Comparison of ENCODE assay signal across 8 cellular contexts in the genomic region with DNA sequence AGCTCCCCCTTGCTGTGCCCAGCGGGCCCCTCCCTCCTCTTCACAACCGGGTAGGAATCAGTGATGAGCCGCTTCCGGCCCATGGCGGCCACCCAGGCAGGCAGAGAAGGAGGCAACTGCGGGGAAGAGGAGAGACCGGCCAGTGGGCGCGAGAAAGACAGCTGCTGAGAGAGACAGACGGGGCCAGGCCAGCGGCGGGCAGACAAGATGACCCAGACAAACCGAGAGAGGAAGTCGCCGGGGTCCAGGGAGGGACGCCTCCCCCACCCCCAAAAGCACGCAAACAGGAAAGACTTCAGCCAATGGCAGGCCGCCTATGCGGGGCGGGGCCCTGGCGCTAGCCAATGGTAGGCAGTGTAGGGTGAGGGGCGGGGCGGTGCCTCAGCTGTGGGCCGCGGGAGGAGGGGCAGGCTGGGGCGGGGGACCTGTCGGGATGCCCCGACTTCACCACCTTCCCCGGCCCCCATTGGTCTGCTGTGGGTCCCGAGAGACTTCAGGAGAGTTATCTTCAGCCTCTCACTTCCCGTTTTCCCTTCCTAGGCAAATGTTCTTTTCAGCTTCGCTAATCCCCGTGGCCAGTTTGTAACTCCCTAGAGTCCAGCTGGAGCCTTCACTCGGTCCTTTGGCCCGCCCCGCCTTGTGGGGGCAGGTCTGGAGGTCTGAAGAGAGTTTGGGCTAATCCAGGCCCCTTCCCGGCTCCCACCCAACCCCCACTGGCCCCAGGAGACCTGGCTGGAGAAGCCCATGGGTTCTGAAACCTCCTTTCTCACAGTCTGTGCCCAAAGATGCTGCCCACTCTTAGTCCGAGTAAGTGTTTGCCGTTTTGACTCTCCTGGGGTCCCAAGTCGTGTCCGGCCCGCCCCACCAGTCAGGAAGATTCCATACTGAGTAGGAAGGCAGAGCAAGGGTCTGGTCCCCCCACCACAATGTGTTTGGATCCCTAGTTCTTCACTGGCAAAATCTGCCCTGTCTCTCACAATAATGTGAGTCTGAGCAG. TPM values are rescaled to one million over a fixed set of nuclear protein-coding genes. Genes with fewer than 3 reads are reported as not detected.
DNase-seq lines count a peak whose midpoint lies in the region; ATAC-seq and TF ChIP-seq lines count a peak whose summit lies in the region.

Gene POLD4 (minus strand): TSS at position 230 of the 997 bp plus-strand sequence. CDS start 147 bp downstream, at position 83.

- 3% methylated on average over 42 of the region's 42 CpGs for WGBS in esophagus, 2 donors

- peaks cover 58% of the 10 kb centered on the region for H3K4me1 Mint-ChIP-seq in activated T-cell treated with anti-CD3 and anti-CD28 coated beads, Interleukin-2, amount 50 U/mL, for 24 hours (ENCODE audit: low read depth)

- H3K4me1 ChIP-seq in esophagus (ENCODE audit: control insufficient read depth in 2 of 2, insufficient read depth in 2 of 2, low read length in 1 of 2) (peaks cover 2 to 32% of the 10 kb centered on the region in 2 donors), muscle layer of colon (ENCODE audit: insufficient read depth, low read length) (peaks cover 58% of the 10 kb centered on the region)

- peak; percentile 94 for DNase-seq in DMS53 treated with DMSO at 0.1 percent for 48 hours (lab: John Stamatoyannopoulos, UW; ENCODE audit: unreplicated experiment)
- DNase-seq in KG1 (lab: John Stamatoyannopoulos, UW): peak; percentile 98
- peak; percentile 97 for DNase-seq in activated T-cell treated with anti-CD3 and anti-CD28 coated beads, Interleukin-2, amount 50 U/mL, for 24 hours
- peak; percentile 91 to 92 for DNase-seq in stimulated activated CD8-positive, alpha-beta memory T cell treated with anti-CD3 and anti-CD28 coated beads, Interleukin-7, amount 100 ng/mL, for 1 hour (ENCODE audit: low read depth in 2 of 2)

- H3K27me3 ChIP-seq in esophagus (ENCODE audit: control insufficient read depth in 1 of 2, insufficient read depth in 2 of 2, low read length in 2 of 2): no peaks in the 10 kb centered on the region
- H3K27me3 ChIP-seq in muscle layer of colon (ENCODE audit: control insufficient read depth in 1 of 2, insufficient read depth in 2 of 2, low read length in 2 of 2): no peaks in the 10 kb centered on the region

- peak within 1 kb of the TSS; percentile 71 to 73 for H3K4me3 ChIP-seq in esophagus (ENCODE audit: low read depth in 1 of 2, low read length in 2 of 2)
- H3K4me3 ChIP-seq in muscle layer of colon (ENCODE audit: low read depth in 1 of 2, low read length in 2 of 2): peak within 1 kb of the TSS; percentile 89 to 93

- no peaks in the 10 kb centered on the region for H3K9me3 Mint-ChIP-seq in activated T-cell treated with anti-CD3 and anti-CD28 coated beads, Interleukin-2, amount 50 U/mL, for 24 hours

- peaks cover 4% of the 10 kb centered on the region for H3K36me3 Mint-ChIP-seq in activated T-cell treated with anti-CD3 and anti-CD28 coated beads, Interleukin-2, amount 50 U/mL, for 24 hours (ENCODE audit: low read depth)

- peak within 1 kb of the TSS; percentile 95 for H3K4me3 Mint-ChIP-seq in activated T-cell treated with anti-CD3 and anti-CD28 coated beads, Interleukin-2, amount 50 U/mL, for 24 hours

- H3K36me3 ChIP-seq in esophagus (ENCODE audit: control insufficient read depth in 2 of 2, insufficient read depth in 2 of 2, low read length in 1 of 2): peaks cover 0 to 3% of the 10 kb centered on the region in 2 donors
- H3K36me3 ChIP-seq in muscle layer of colon (ENCODE audit: insufficient read depth, low read length): no peaks in the 10 kb centered on the region

- ATAC-seq in GM21737 (IDR thresholded peaks at IDR 0.05; ENCODE audit: unreplicated experiment): peak; percentile 59

- H3K9ac ChIP-seq in muscle layer of colon (ENCODE audit: low read length): peak within 1 kb of the TSS; percentile 83

- peak within 1 kb of the TSS; percentile 99 for H3K27ac Mint-ChIP-seq in activated T-cell treated with anti-CD3 and anti-CD28 coated beads, Interleukin-2, amount 50 U/mL, for 24 hours

- H3K27ac ChIP-seq in esophagus (ENCODE audit: low read depth in 2 of 2, low read length in 1 of 2) (peak within 1 kb of the TSS; percentile 99 to 100), muscle layer of colon (ENCODE audit: low read depth, low read length) (peak within 1 kb of the TSS; percentile 98)

- H3K9me3 ChIP-seq in esophagus (ENCODE audit: control insufficient read depth in 2 of 2, insufficient read depth in 1 of 2, low read depth in 1 of 2, low read length in 1 of 2) (no peaks in the 10 kb centered on the region), muscle layer of colon (ENCODE audit: low read length) (no peaks in the 10 kb centered on the region)

- H3K27me3 Mint-ChIP-seq in activated T-cell treated with anti-CD3 and anti-CD28 coated beads, Interleukin-2, amount 50 U/mL, for 24 hours: no peaks in the 10 kb centered on the region

TF ChIP-seq in PFSK-1, 5 proteins besides CTCF, POLR2A, EP300 and RAD21:
- TF ChIP-seq SIN3A (IDR thresholded peaks at IDR 0.05; ENCODE audit: borderline replicate concordance, insufficient read depth, low read length): no peak; the same call in 1 of the 2 replicates
- TF ChIP-seq FOXP2 (optimal IDR thresholded peaks at IDR 0.05; ENCODE audit: borderline replicate concordance, extremely low read depth, extremely low read length, insufficient read depth): peak; percentile 28
- TF ChIP-seq, protein P1, sequence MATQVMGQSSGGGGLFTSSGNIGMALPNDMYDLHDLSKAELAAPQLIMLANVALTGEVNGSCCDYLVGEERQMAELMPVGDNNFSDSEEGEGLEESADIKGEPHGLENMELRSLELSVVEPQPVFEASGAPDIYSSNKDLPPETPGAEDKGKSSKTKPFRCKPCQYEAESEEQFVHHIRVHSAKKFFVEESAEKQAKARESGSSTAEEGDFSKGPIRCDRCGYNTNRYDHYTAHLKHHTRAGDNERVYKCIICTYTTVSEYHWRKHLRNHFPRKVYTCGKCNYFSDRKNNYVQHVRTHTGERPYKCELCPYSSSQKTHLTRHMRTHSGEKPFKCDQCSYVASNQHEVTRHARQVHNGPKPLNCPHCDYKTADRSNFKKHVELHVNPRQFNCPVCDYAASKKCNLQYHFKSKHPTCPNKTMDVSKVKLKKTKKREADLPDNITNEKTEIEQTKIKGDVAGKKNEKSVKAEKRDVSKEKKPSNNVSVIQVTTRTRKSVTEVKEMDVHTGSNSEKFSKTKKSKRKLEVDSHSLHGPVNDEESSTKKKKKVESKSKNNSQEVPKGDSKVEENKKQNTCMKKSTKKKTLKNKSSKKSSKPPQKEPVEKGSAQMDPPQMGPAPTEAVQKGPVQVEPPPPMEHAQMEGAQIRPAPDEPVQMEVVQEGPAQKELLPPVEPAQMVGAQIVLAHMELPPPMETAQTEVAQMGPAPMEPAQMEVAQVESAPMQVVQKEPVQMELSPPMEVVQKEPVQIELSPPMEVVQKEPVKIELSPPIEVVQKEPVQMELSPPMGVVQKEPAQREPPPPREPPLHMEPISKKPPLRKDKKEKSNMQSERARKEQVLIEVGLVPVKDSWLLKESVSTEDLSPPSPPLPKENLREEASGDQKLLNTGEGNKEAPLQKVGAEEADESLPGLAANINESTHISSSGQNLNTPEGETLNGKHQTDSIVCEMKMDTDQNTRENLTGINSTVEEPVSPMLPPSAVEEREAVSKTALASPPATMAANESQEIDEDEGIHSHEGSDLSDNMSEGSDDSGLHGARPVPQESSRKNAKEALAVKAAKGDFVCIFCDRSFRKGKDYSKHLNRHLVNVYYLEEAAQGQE (IDR thresholded peaks at IDR 0.05; ENCODE audit: insufficient read depth in 1 of 2, low read depth in 2 of 2, low read length in 2 of 2): peak in 1 of 2 experiments; percentile 42; a peak in 1 of 4 replicates
- peak; percentile 86 for TF ChIP-seq POLR2AphosphoS5 (IDR thresholded peaks at IDR 0.05; ENCODE audit: low read depth, low read length)
- peak; percentile 92; the same call in 1 of the 2 replicates for TF ChIP-seq TAF1 (IDR thresholded peaks at IDR 0.05; ENCODE audit: borderline replicate concordance, insufficient read depth, low read length)

RNA-seq across cellular contexts. Expression of gene POLD4, which starts in this region (rescaled TPM):
- polyA plus RNA-seq in PFSK-1 (2012; ENCODE audit: insufficient read length, low read depth): 42.7 TPM
- 100 to 1,000 TPM; 112 to 114 TPM for polyA plus RNA-seq in esophagus

Comparison
In these comparisons a context has a peak if more than half of its experiments do, and no peak if none do; other contexts are left out.
1. Peak in every context shown above with its lines: DNase-seq, ATAC-seq, H3K4me3 ChIP-seq and H3K27ac ChIP-seq.